1 cellular context compared by ENCODE assay signal in the genomic region with DNA sequence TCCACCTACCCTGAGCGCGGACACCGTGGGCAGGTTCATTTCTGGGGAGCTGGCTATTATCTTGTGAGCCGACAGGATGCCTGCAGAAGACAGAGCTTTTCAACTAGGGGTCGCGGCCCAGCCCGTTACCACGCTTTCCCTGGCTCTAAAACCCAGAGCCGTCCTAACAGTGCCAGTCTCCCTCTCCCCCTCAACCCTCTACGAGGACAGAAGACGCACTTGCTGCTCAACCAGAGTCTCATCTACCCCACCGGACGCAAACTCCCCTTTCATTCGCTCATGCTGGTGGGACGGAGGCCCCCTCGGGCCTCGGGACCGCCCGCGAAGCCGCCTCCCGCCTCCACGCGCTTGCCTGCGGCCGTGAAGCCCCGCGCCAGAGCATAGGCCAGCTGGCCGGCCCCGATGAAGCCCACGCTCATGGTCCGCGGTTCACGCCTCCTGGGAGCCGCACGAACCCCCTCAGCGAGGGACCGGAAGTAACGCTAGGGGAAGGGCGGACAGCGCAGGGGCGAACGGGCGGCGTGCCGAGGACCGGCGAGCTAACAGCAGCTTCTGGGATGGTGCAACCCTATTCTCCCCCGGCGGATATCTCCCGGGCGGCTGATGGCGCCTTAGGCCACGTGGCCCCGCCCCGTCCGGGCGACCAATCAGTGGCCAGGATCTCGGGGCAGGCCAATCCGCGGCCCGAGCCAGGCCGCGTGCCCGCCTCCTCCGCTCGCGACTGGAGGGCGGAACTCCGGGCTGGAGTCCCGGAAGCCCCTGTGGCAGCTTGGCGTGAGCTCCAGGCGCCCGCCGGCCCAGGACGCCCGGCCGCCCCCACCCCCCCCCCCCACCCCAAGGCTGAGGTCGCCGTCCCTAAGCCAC.
TF ChIP-seq lines count a peak whose summit lies in the region.

A gene (minus strand): TSS at position 559 of the 864 bp plus-strand sequence. CDS start 140 bp downstream, at position 419.

TF ChIP-seq in GM12878, 131 proteins besides CTCF, POLR2A, EP300 and RAD21 (continued from another document and continues in another):
- TF ChIP-seq, protein P1, sequence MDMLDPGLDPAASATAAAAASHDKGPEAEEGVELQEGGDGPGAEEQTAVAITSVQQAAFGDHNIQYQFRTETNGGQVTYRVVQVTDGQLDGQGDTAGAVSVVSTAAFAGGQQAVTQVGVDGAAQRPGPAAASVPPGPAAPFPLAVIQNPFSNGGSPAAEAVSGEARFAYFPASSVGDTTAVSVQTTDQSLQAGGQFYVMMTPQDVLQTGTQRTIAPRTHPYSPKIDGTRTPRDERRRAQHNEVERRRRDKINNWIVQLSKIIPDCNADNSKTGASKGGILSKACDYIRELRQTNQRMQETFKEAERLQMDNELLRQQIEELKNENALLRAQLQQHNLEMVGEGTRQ (IDR thresholded peaks at IDR 0.05; ENCODE audit: borderline replicate concordance, low read depth, low read length), result peak; percentile 85
- peak; percentile 69 for TF ChIP-seq HCFC1 (IDR thresholded peaks at IDR 0.05; ENCODE audit: low read length)
- TF ChIP-seq, protein P2, sequence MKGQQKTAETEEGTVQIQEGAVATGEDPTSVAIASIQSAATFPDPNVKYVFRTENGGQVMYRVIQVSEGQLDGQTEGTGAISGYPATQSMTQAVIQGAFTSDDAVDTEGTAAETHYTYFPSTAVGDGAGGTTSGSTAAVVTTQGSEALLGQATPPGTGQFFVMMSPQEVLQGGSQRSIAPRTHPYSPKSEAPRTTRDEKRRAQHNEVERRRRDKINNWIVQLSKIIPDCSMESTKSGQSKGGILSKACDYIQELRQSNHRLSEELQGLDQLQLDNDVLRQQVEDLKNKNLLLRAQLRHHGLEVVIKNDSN (IDR thresholded peaks at IDR 0.05; ENCODE audit: borderline replicate concordance, extremely low read length, insufficient read depth, low read depth, low read length), result peak; percentile 92
- peak; percentile 84 for TF ChIP-seq IKZF1 (conservative IDR thresholded peaks at IDR 0.05)
- peak; percentile 82 for TF ChIP-seq CREM (IDR thresholded peaks at IDR 0.05; ENCODE audit: low read depth)
- TF ChIP-seq SUPT20H (IDR thresholded peaks at IDR 0.05; ENCODE audit: borderline replicate concordance, control insufficient read depth, low read depth, low read length), result no peak
- TF ChIP-seq STAT1 (conservative IDR thresholded peaks at IDR 0.05), result no peak
- TF ChIP-seq, protein P3, sequence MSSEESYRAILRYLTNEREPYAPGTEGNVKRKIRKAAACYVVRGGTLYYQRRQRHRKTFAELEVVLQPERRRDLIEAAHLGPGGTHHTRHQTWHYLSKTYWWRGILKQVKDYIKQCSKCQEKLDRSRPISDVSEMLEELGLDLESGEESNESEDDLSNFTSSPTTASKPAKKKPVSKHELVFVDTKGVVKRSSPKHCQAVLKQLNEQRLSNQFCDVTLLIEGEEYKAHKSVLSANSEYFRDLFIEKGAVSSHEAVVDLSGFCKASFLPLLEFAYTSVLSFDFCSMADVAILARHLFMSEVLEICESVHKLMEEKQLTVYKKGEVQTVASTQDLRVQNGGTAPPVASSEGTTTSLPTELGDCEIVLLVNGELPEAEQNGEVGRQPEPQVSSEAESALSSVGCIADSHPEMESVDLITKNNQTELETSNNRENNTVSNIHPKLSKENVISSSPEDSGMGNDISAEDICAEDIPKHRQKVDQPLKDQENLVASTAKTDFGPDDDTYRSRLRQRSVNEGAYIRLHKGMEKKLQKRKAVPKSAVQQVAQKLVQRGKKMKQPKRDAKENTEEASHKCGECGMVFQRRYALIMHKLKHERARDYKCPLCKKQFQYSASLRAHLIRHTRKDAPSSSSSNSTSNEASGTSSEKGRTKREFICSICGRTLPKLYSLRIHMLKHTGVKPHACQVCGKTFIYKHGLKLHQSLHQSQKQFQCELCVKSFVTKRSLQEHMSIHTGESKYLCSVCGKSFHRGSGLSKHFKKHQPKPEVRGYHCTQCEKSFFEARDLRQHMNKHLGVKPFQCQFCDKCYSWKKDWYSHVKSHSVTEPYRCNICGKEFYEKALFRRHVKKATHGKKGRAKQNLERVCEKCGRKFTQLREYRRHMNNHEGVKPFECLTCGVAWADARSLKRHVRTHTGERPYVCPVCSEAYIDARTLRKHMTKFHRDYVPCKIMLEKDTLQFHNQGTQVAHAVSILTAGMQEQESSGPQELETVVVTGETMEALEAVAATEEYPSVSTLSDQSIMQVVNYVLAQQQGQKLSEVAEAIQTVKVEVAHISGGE (CRISPR knock-in tag; IDR thresholded peaks at IDR 0.05), result peak; percentile 74
- TF ChIP-seq PML (IDR thresholded peaks at IDR 0.05; ENCODE audit: low read length), result peak; percentile 43; the same call in 1 of the 2 replicates
- TF ChIP-seq TCF12 (IDR thresholded peaks at IDR 0.05; ENCODE audit: low read depth, low read length), result peak; percentile 81
- TF ChIP-seq NRF1 (conservative IDR thresholded peaks at IDR 0.05; ENCODE audit: low read depth, low read length), result no peak
- TF ChIP-seq SMAD1 (IDR thresholded peaks at IDR 0.05; ENCODE audit: low read depth, partially characterized antibody), result no peak
- TF ChIP-seq NFIC (IDR thresholded peaks at IDR 0.05; ENCODE audit: low read depth, low read length), result no peak
- TF ChIP-seq, protein P4, sequence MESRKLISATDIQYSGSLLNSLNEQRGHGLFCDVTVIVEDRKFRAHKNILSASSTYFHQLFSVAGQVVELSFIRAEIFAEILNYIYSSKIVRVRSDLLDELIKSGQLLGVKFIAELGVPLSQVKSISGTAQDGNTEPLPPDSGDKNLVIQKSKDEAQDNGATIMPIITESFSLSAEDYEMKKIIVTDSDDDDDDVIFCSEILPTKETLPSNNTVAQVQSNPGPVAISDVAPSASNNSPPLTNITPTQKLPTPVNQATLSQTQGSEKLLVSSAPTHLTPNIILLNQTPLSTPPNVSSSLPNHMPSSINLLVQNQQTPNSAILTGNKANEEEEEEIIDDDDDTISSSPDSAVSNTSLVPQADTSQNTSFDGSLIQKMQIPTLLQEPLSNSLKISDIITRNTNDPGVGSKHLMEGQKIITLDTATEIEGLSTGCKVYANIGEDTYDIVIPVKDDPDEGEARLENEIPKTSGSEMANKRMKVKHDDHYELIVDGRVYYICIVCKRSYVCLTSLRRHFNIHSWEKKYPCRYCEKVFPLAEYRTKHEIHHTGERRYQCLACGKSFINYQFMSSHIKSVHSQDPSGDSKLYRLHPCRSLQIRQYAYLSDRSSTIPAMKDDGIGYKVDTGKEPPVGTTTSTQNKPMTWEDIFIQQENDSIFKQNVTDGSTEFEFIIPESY (IDR thresholded peaks at IDR 0.05), result no peak
- no peak for TF ChIP-seq NR2F1 (conservative IDR thresholded peaks at IDR 0.05)
- no peak for TF ChIP-seq TCF7 (IDR thresholded peaks at IDR 0.05; ENCODE audit: borderline replicate concordance)
- TF ChIP-seq POLR2AphosphoS5 (IDR thresholded peaks at IDR 0.05; ENCODE audit: low read length), result peak; percentile 93
- no peak for TF ChIP-seq CHD1 (IDR thresholded peaks at IDR 0.05; ENCODE audit: low read depth, low read length)
- TF ChIP-seq ETV6 (conservative IDR thresholded peaks at IDR 0.05 in 1 of 2, IDR thresholded peaks at IDR 0.05 in 1 of 2; ENCODE audit: borderline replicate concordance in 1 of 2, low read depth in 1 of 2), result peak in 1 of 2 experiments; percentile 46; a peak in 2 of 4 replicates
- TF ChIP-seq RELA (IDR thresholded peaks at IDR 0.05; ENCODE audit: borderline replicate concordance, partially characterized antibody), result peak; percentile 77
- TF ChIP-seq, protein P5, sequence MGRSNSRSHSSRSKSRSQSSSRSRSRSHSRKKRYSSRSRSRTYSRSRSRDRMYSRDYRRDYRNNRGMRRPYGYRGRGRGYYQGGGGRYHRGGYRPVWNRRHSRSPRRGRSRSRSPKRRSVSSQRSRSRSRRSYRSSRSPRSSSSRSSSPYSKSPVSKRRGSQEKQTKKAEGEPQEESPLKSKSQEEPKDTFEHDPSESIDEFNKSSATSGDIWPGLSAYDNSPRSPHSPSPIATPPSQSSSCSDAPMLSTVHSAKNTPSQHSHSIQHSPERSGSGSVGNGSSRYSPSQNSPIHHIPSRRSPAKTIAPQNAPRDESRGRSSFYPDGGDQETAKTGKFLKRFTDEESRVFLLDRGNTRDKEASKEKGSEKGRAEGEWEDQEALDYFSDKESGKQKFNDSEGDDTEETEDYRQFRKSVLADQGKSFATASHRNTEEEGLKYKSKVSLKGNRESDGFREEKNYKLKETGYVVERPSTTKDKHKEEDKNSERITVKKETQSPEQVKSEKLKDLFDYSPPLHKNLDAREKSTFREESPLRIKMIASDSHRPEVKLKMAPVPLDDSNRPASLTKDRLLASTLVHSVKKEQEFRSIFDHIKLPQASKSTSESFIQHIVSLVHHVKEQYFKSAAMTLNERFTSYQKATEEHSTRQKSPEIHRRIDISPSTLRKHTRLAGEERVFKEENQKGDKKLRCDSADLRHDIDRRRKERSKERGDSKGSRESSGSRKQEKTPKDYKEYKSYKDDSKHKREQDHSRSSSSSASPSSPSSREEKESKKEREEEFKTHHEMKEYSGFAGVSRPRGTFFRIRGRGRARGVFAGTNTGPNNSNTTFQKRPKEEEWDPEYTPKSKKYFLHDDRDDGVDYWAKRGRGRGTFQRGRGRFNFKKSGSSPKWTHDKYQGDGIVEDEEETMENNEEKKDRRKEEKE (IDR thresholded peaks at IDR 0.05), result no peak
- TF ChIP-seq CREB1 (IDR thresholded peaks at IDR 0.05; ENCODE audit: low read depth), result peak; percentile 75
- peak; percentile 94 for TF ChIP-seq SP1 (IDR thresholded peaks at IDR 0.05; ENCODE audit: low read depth, low read length)
- TF ChIP-seq MYC (IDR thresholded peaks at IDR 0.05; ENCODE audit: insufficient read depth, insufficient read length, insufficient replicate concordance, low read length, severe bottlenecking), result peak; percentile 75
- TF ChIP-seq CBFB (IDR thresholded peaks at IDR 0.05; ENCODE audit: low read depth), result peak; percentile 48; the same call in 1 of the 2 replicates
- TF ChIP-seq SIN3A (IDR thresholded peaks at IDR 0.05; ENCODE audit: low read depth, low read length), result peak; percentile 71; the same call in 1 of the 2 replicates
- TF ChIP-seq, protein P6, sequence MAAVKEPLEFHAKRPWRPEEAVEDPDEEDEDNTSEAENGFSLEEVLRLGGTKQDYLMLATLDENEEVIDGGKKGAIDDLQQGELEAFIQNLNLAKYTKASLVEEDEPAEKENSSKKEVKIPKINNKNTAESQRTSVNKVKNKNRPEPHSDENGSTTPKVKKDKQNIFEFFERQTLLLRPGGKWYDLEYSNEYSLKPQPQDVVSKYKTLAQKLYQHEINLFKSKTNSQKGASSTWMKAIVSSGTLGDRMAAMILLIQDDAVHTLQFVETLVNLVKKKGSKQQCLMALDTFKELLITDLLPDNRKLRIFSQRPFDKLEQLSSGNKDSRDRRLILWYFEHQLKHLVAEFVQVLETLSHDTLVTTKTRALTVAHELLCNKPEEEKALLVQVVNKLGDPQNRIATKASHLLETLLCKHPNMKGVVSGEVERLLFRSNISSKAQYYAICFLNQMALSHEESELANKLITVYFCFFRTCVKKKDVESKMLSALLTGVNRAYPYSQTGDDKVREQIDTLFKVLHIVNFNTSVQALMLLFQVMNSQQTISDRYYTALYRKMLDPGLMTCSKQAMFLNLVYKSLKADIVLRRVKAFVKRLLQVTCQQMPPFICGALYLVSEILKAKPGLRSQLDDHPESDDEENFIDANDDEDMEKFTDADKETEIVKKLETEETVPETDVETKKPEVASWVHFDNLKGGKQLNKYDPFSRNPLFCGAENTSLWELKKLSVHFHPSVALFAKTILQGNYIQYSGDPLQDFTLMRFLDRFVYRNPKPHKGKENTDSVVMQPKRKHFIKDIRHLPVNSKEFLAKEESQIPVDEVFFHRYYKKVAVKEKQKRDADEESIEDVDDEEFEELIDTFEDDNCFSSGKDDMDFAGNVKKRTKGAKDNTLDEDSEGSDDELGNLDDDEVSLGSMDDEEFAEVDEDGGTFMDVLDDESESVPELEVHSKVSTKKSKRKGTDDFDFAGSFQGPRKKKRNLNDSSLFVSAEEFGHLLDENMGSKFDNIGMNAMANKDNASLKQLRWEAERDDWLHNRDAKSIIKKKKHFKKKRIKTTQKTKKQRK (IDR thresholded peaks at IDR 0.05; ENCODE audit: low read depth, low read length), result peak; percentile 38; the same call in 1 of the 2 replicates
- TF ChIP-seq, protein P7, sequence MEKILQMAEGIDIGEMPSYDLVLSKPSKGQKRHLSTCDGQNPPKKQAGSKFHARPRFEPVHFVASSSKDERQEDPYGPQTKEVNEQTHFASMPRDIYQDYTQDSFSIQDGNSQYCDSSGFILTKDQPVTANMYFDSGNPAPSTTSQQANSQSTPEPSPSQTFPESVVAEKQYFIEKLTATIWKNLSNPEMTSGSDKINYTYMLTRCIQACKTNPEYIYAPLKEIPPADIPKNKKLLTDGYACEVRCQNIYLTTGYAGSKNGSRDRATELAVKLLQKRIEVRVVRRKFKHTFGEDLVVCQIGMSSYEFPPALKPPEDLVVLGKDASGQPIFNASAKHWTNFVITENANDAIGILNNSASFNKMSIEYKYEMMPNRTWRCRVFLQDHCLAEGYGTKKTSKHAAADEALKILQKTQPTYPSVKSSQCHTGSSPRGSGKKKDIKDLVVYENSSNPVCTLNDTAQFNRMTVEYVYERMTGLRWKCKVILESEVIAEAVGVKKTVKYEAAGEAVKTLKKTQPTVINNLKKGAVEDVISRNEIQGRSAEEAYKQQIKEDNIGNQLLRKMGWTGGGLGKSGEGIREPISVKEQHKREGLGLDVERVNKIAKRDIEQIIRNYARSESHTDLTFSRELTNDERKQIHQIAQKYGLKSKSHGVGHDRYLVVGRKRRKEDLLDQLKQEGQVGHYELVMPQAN (conservative IDR thresholded peaks at IDR 0.05), result peak; percentile 91
- TF ChIP-seq, protein P8, sequence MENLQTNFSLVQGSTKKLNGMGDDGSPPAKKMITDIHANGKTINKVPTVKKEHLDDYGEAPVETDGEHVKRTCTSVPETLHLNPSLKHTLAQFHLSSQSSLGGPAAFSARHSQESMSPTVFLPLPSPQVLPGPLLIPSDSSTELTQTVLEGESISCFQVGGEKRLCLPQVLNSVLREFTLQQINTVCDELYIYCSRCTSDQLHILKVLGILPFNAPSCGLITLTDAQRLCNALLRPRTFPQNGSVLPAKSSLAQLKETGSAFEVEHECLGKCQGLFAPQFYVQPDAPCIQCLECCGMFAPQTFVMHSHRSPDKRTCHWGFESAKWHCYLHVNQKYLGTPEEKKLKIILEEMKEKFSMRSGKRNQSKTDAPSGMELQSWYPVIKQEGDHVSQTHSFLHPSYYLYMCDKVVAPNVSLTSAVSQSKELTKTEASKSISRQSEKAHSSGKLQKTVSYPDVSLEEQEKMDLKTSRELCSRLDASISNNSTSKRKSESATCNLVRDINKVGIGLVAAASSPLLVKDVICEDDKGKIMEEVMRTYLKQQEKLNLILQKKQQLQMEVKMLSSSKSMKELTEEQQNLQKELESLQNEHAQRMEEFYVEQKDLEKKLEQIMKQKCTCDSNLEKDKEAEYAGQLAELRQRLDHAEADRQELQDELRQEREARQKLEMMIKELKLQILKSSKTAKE (IDR thresholded peaks at IDR 0.05; ENCODE audit: low read depth, poor library complexity, severe bottlenecking), result no peak
- TF ChIP-seq ZNF24 (IDR thresholded peaks at IDR 0.05), result no peak
- TF ChIP-seq, protein P9, sequence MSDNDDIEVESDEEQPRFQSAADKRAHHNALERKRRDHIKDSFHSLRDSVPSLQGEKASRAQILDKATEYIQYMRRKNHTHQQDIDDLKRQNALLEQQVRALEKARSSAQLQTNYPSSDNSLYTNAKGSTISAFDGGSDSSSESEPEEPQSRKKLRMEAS (IDR thresholded peaks at IDR 0.05; ENCODE audit: low read depth, low read length), result peak; percentile 93
- TF ChIP-seq ZNF384 (IDR thresholded peaks at IDR 0.05; ENCODE audit: borderline replicate concordance, low read depth, low read length), result no peak
- TF ChIP-seq KDM1A (IDR thresholded peaks at IDR 0.05; ENCODE audit: borderline replicate concordance), result no peak
